1 cellular context compared by ENCODE assay signal in the genomic region with DNA sequence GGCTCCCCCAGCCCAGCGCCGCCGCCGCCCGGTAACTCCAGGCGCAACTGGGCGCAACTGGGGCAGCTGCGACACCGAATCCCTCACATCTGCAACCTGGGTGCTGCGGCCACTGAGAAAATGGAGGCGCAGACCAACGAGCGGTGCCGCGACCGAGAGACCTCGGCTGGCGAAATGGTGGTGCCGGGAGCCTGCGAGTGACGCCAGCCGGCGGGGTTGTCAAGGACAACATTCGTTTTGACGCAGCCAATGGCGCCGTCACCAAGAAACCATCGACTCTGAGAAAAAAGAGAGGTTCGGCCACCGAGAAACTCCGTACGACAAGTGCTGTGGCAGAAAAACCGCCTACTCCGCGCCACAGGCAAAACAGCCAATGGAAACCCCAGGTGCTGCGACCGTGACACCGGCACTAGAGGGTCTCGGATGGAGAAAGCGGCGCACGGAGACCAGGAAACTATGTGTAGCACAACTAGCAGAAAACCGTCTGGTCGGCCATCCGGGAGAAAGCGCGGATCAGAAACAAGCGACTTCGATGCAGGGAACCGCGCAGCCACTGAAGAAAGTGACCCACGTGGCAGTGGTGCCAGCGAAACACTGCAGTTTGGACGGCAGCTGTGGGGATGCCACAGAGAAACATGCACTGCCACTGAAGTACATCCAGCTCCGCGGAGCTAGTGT.
TF ChIP-seq lines count a peak whose summit lies in the region.

No MANE protein-coding gene starts in this region.

TF ChIP-seq in HEK293, 187 proteins besides CTCF, POLR2A, EP300 and RAD21 (continued from another document):
- TF ChIP-seq, protein P1, sequence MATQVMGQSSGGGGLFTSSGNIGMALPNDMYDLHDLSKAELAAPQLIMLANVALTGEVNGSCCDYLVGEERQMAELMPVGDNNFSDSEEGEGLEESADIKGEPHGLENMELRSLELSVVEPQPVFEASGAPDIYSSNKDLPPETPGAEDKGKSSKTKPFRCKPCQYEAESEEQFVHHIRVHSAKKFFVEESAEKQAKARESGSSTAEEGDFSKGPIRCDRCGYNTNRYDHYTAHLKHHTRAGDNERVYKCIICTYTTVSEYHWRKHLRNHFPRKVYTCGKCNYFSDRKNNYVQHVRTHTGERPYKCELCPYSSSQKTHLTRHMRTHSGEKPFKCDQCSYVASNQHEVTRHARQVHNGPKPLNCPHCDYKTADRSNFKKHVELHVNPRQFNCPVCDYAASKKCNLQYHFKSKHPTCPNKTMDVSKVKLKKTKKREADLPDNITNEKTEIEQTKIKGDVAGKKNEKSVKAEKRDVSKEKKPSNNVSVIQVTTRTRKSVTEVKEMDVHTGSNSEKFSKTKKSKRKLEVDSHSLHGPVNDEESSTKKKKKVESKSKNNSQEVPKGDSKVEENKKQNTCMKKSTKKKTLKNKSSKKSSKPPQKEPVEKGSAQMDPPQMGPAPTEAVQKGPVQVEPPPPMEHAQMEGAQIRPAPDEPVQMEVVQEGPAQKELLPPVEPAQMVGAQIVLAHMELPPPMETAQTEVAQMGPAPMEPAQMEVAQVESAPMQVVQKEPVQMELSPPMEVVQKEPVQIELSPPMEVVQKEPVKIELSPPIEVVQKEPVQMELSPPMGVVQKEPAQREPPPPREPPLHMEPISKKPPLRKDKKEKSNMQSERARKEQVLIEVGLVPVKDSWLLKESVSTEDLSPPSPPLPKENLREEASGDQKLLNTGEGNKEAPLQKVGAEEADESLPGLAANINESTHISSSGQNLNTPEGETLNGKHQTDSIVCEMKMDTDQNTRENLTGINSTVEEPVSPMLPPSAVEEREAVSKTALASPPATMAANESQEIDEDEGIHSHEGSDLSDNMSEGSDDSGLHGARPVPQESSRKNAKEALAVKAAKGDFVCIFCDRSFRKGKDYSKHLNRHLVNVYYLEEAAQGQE (tag by site-specific recombination; IDR thresholded peaks at IDR 0.05): no peak
